14 cellular contexts compared by ENCODE assay signal in genomic region chr12:47896633-47897032, GRCh38. TPM values are rescaled to one million over a fixed set of nuclear protein-coding genes. Genes with fewer than 3 reads are reported as not detected.
DNase-seq lines count a peak whose midpoint lies in the region; ATAC-seq and TF ChIP-seq lines count a peak whose summit lies in the region.
"Had no signal": no experiment of that assay in that cellular context is flagged by ENCODE, and none has a peak within 500 bp of the region (broad histone marks: within the 10 kb centered on the region; RNA-seq: fewer than 3 reads in every experiment).

No MANE protein-coding gene starts in this region.

- dilution Hi-C loops in IMR-90 (cut with HindIII; ENCODE audit: low sequenced_read_pairs, unreplicated experiment): no loop called here

- H2BK5ac ChIP-seq in IMR-90 (ENCODE audit: low read depth, low read length, poor library complexity, severe bottlenecking): no peak overlapping the region

- peak overlapping the region; percentile 14 for H2AFZ ChIP-seq in IMR-90 (replicated peaks; ENCODE audit: low read length, poor library complexity)

- TF ChIP-seq CTCF in Calu3 (IDR thresholded peaks at IDR 0.05; ENCODE audit: unreplicated experiment) (no peak), IMR-90 (conservative IDR thresholded peaks at IDR 0.05; ENCODE audit: low read depth, low read length) (no peak), WTC11 (IDR thresholded peaks at IDR 0.05) (no peak)

- H3K27ac ChIP-seq in IMR-90 (ENCODE audit: insufficient read depth, low read length): no peak overlapping the region
- no peak overlapping the region for H3K27ac ChIP-seq in CD4-positive, alpha-beta memory T cell (ENCODE audit: low read depth, low read length)
- H3K27ac ChIP-seq: thoracic aorta had no signal

- intact Hi-C loops in Calu3 (cut with micrococcal nuclease; ENCODE audit: unreplicated experiment) (no loop called here), IMR-90 (cut with micrococcal nuclease) (no loop called here)
- intact Hi-C loops in CD4-positive, alpha-beta memory T cell (cut with micrococcal nuclease): no loop called here

- H4K20me1 ChIP-seq in IMR-90 (ENCODE audit: insufficient read depth, low read length): 0 out of 2 replicates have a peak, but pooled peaks cover 10% of the 10 kb centered on the region

- no peak overlapping the region for H2AK9ac ChIP-seq in IMR-90 (replicated peaks; ENCODE audit: low read depth, low read length, poor library complexity)

- H4K5ac ChIP-seq in IMR-90 (ENCODE audit: low read depth, low read length): no peak overlapping the region

- in situ Hi-C loops in IMR-90 (cut with MboI; ENCODE audit: low sequenced_read_pairs): no loop called here

- no peak for ATAC-seq in IMR-90 (ENCODE audit: low read depth)
- ATAC-seq in WTC11: peak; percentile 31
- no peak for ATAC-seq in GM18520 (IDR thresholded peaks at IDR 0.05; ENCODE audit: unreplicated experiment)
- ATAC-seq: activated CD8-positive, alpha-beta memory T cell treated with anti-CD3 and anti-CD28 coated beads, Interleukin-2, amount 10 ng/mL, durations not matched to agents 7 days and 5 days; natural killer cell had no signal

- H3K14ac ChIP-seq in IMR-90 (replicated peaks; ENCODE audit: low read depth, low read length): no peak overlapping the region

- no peaks in the 10 kb centered on the region for H3K36me3 ChIP-seq in IMR-90 (ENCODE audit: control insufficient read depth, insufficient read depth, low read length)
- H3K36me3 ChIP-seq in CD4-positive, alpha-beta memory T cell (ENCODE audit: insufficient read depth, low read length): no peaks in the 10 kb centered on the region
- H3K36me3 ChIP-seq: thoracic aorta had no signal

- no peak overlapping the region for H2AK5ac ChIP-seq in IMR-90 (ENCODE audit: low read depth, low read length)

- 53% methylated on average over 2 of the region's 8 CpGs; no CpG with 5 or more reads in 1 of the 2 experiments for WGBS in IMR-90 (ENCODE audit: extremely low coverage in 2 of 2, insufficient read length in 1 of 2), 2 experiments

- H3K18ac ChIP-seq in IMR-90 (ENCODE audit: low read depth, low read length): no peak overlapping the region

- no peak overlapping the region for H3K4ac ChIP-seq in IMR-90 (ENCODE audit: low read depth, low read length)

- no peak for TF ChIP-seq POLR2A in IMR-90 (IDR thresholded peaks at IDR 0.05; ENCODE audit: low read depth, low read length)

- no peak overlapping the region for H3K56ac ChIP-seq in IMR-90 (ENCODE audit: extremely low read depth, insufficient read depth, low read length)

- H3K4me1 ChIP-seq in IMR-90 (ENCODE audit: control insufficient read depth, insufficient read depth, low read length): 0 out of 2 replicates have a peak, but pooled peaks cover 3% of the 10 kb centered on the region
- peaks cover 32% of the 10 kb centered on the region for H3K4me1 ChIP-seq in CD4-positive, alpha-beta memory T cell (ENCODE audit: insufficient read depth, low read length)

- no peak overlapping the region for H3K4me2 ChIP-seq in IMR-90 (ENCODE audit: low read depth, low read length)

- TF ChIP-seq RAD21 in IMR-90 (IDR thresholded peaks at IDR 0.05; ENCODE audit: low read length): no peak

- DNase-seq in Calu3: peak; percentile 40
- no peak for DNase-seq in IMR-90
- peak; percentile 24 for DNase-seq in WTC11 (ENCODE audit: low spot score)
- peak; percentile 57 for DNase-seq in left kidney (ENCODE audit: low read depth, low spot score)
- no peak for DNase-seq in activated CD8-positive, alpha-beta memory T cell treated with anti-CD3 and anti-CD28 coated beads for 24 hours
- DNase-seq in AG08395 (ENCODE audit: low spot score): no peak
- no peak for DNase-seq in CD4-positive, alpha-beta memory T cell
- DNase-seq: activated CD8-positive, alpha-beta memory T cell treated with anti-CD3 and anti-CD28 coated beads, Interleukin-2, amount 10 ng/mL, durations not matched to agents 7 days and 5 days; Caco-2; cortex of kidney; natural killer cell; NCI-H1694 had no signal

- peaks cover 17% of the 10 kb centered on the region; the same call in 1 of the 2 replicates for H3K9me1 ChIP-seq in IMR-90 (ENCODE audit: insufficient read depth, low read length)

- H3K27ac Mint-ChIP-seq in Calu3 (ENCODE audit: unreplicated experiment) (no peak overlapping the region), WTC11 (no peak overlapping the region)
- no peak overlapping the region for H3K27ac Mint-ChIP-seq in CD4-positive, alpha-beta memory T cell
- H3K27ac Mint-ChIP-seq: activated CD8-positive, alpha-beta memory T cell treated with anti-CD3 and anti-CD28 coated beads, Interleukin-2, amount 10 ng/mL, durations not matched to agents 7 days and 5 days; natural killer cell had no signal

- BruUV-seq in Calu3 (replicated peaks; lab: Mats Ljungman, UMichigan) (no TSS peak), IMR-90 (replicated peaks; lab: Mats Ljungman, UMichigan) (no TSS peak)

- no peaks in the 10 kb centered on the region for H3K9me3 ChIP-seq in IMR-90 (ENCODE audit: control insufficient read depth, insufficient read depth, low read length)
- no peaks in the 10 kb centered on the region for H3K9me3 ChIP-seq in CD4-positive, alpha-beta memory T cell (ENCODE audit: control insufficient read depth in 1 of 2, low read length in 2 of 2)
- H3K9me3 ChIP-seq: Caco-2, thoracic aorta had no signal

- no peaks in the 10 kb centered on the region for H3K27me3 ChIP-seq in IMR-90 (ENCODE audit: control insufficient read depth, insufficient read depth, low read length)
- H3K27me3 ChIP-seq in CD4-positive, alpha-beta memory T cell (ENCODE audit: insufficient read depth, low read length): no peaks in the 10 kb centered on the region

- H3K36me3 Mint-ChIP-seq in Calu3 (ENCODE audit: insufficient read depth, unreplicated experiment) (peaks cover 7% of the 10 kb centered on the region), WTC11 (no peaks in the 10 kb centered on the region)
- H3K36me3 Mint-ChIP-seq in CD4-positive, alpha-beta memory T cell: no peaks in the 10 kb centered on the region
- H3K36me3 Mint-ChIP-seq: natural killer cell had no signal

- POLR2A ChIA-PET in IMR-90 (lab: Charles Lee; ENCODE audit: unreplicated experiment): no interaction called here
- POLR2A ChIA-PET in WTC11 (lab: Charles Lee): interaction anchor here (0.5 kb wide), 1 partner anchor 13 kb away, joined by 3 read pairs; no protein-coding TSS in a partner anchor
- POLR2A ChIA-PET in CD4-positive, alpha-beta memory T cell (lab: Charles Lee; ENCODE audit: partially characterized antibody): no interaction called here

- H3K27me3 Mint-ChIP-seq in Calu3 (ENCODE audit: unreplicated experiment) (no peaks in the 10 kb centered on the region), WTC11 (ENCODE audit: low read depth) (peaks cover 67% of the 10 kb centered on the region)
- peaks cover 1 to 5% of the 10 kb centered on the region in 2 donors for H3K27me3 Mint-ChIP-seq in CD4-positive, alpha-beta memory T cell
- H3K27me3 Mint-ChIP-seq: activated CD8-positive, alpha-beta memory T cell treated with anti-CD3 and anti-CD28 coated beads, Interleukin-2, amount 10 ng/mL, durations not matched to agents 7 days and 5 days had no signal

- no peak overlapping the region for H4K8ac ChIP-seq in IMR-90 (ENCODE audit: low read depth in 2 of 2, low read length in 2 of 2)

- CTCF ChIA-PET in Calu3 (lab: Charles Lee): interaction anchor here (0.6 kb wide), 1 partner anchor 8 kb away, joined by 3 read pairs; no protein-coding TSS in a partner anchor
- CTCF ChIA-PET in IMR-90 (lab: Yijun Ruan, JAX): no interaction called here
- CTCF ChIA-PET in WTC11 (lab: Charles Lee): interaction anchor here (1.1 to 4.0 kb wide), 3 partner anchors 9 to 45 kb away, joined by 3 to 26 read pairs (median 11); partner anchors contain the start of gene VDR
- CTCF ChIA-PET in CD4-positive, alpha-beta memory T cell (lab: Charles Lee; ENCODE audit: partially characterized antibody): interaction anchor here (1.1 to 2.1 kb wide), 2 partner anchors 8 to 20 kb away, joined by 3 to 5 read pairs; no protein-coding TSS in a partner anchor

- H3K79me1 ChIP-seq in IMR-90 (ENCODE audit: low read depth in 1 of 2, low read length in 2 of 2): peaks cover 11 to 40% of the 10 kb centered on the region in 2 experiments; a peak in 3 of 4 replicates

- H3K9me3 Mint-ChIP-seq in Calu3 (ENCODE audit: low read depth, unreplicated experiment) (no peaks in the 10 kb centered on the region), WTC11 (no peaks in the 10 kb centered on the region)
- H3K9me3 Mint-ChIP-seq in CD4-positive, alpha-beta memory T cell: no peaks in the 10 kb centered on the region
- H3K9me3 Mint-ChIP-seq: natural killer cell had no signal

- H3K9ac ChIP-seq in IMR-90 (ENCODE audit: low read depth, low read length): no peak overlapping the region

- H3K4me1 Mint-ChIP-seq in Calu3 (ENCODE audit: low read depth, unreplicated experiment): peaks cover 20% of the 10 kb centered on the region
- H3K4me1 Mint-ChIP-seq in WTC11: peaks cover 14% of the 10 kb centered on the region
- H3K4me1 Mint-ChIP-seq in CD4-positive, alpha-beta memory T cell: peaks cover 13 to 50% (median 25%) of the 10 kb centered on the region in 4 donors

- H2BK15ac ChIP-seq in IMR-90 (ENCODE audit: low read depth, low read length): no peak overlapping the region

- H2BK120ac ChIP-seq in IMR-90 (ENCODE audit: low read depth, low read length): no peak overlapping the region

- H3K23ac ChIP-seq in IMR-90 (ENCODE audit: low read depth, low read length): no peak overlapping the region

- no peak overlapping the region for H3K4me3 Mint-ChIP-seq in Calu3 (ENCODE audit: low read depth, unreplicated experiment)
- H3K4me3 Mint-ChIP-seq in WTC11: no peak overlapping the region
- H3K4me3 Mint-ChIP-seq in CD4-positive, alpha-beta memory T cell: peak overlapping the region in 1 of 8 donors; percentile 32
- H3K4me3 Mint-ChIP-seq: activated CD8-positive, alpha-beta memory T cell treated with anti-CD3 and anti-CD28 coated beads, Interleukin-2, amount 10 ng/mL, durations not matched to agents 7 days and 5 days; natural killer cell had no signal

- H3K4me3 ChIP-seq in IMR-90 (ENCODE audit: insufficient read depth, low read depth, low read length): no peak overlapping the region
- H3K4me3 ChIP-seq in CD4-positive, alpha-beta memory T cell (ENCODE audit: low read length in 2 of 2): no peak overlapping the region
- H3K4me3 ChIP-seq: thoracic aorta had no signal

- no peak overlapping the region; the same call in 1 of the 2 replicates for H4K91ac ChIP-seq in IMR-90 (ENCODE audit: insufficient read depth, low read depth, low read length)

- no peak overlapping the region for H2BK20ac ChIP-seq in IMR-90 (ENCODE audit: low read depth, low read length)

TF ChIP-seq in IMR-90, 13 proteins besides CTCF, POLR2A, EP300 and RAD21 (continues in another document):
- no peak for TF ChIP-seq MAZ (IDR thresholded peaks at IDR 0.05; ENCODE audit: borderline replicate concordance, low read depth, low read length)

RNA-seq across cellular contexts. Expression of gene VDR, which starts 8.2 kb away (rescaled TPM):
- total RNA-seq in Calu3 (2022): 10.1 and 12.5 TPM in 2 replicates
- total RNA-seq in IMR-90 (2012; rRNA removed): 3.9 and 5.4 TPM in 2 replicates
- polyA plus RNA-seq in IMR-90 (2012; rRNA removed): 8.5 and 10.8 TPM in 2 replicates
- 6.0 and 8.5 TPM in 2 replicates for polyA plus RNA-seq in IMR-90 (2012; cell fraction: cytosol; rRNA removed)
- polyA plus RNA-seq in IMR-90 (2012; cell fraction: nucleus; rRNA removed; ENCODE audit: low replicate concordance): 6.6 and 12.7 TPM in 2 replicates
- total RNA-seq in WTC11 (2021): 0.76 to 1.3 TPM (median 0.76 TPM) in 3 replicates
- 1 to 10 TPM; 1.6 to 3.2 TPM for total RNA-seq in CD4-positive, alpha-beta memory T cell
- polyA plus RNA-seq in CD4-positive, alpha-beta memory T cell: under 1 TPM; 0.37 to 0.45 TPM

Comparison
In these comparisons a context has a peak if more than half of its experiments do, and no peak if none do; other contexts are left out.
1. DNase-seq: peak in Calu3 (single experiment), WTC11 (single experiment) and left kidney (single experiment); none in IMR-90 (single experiment), activated CD8-positive, alpha-beta memory T cell treated with anti-CD3 and anti-CD28 coated beads for 24 hours (single experiment), AG08395 (single experiment) and CD4-positive, alpha-beta memory T cell (0 of 5).